8 cellular contexts compared by ENCODE assay signal in the genomic region with DNA sequence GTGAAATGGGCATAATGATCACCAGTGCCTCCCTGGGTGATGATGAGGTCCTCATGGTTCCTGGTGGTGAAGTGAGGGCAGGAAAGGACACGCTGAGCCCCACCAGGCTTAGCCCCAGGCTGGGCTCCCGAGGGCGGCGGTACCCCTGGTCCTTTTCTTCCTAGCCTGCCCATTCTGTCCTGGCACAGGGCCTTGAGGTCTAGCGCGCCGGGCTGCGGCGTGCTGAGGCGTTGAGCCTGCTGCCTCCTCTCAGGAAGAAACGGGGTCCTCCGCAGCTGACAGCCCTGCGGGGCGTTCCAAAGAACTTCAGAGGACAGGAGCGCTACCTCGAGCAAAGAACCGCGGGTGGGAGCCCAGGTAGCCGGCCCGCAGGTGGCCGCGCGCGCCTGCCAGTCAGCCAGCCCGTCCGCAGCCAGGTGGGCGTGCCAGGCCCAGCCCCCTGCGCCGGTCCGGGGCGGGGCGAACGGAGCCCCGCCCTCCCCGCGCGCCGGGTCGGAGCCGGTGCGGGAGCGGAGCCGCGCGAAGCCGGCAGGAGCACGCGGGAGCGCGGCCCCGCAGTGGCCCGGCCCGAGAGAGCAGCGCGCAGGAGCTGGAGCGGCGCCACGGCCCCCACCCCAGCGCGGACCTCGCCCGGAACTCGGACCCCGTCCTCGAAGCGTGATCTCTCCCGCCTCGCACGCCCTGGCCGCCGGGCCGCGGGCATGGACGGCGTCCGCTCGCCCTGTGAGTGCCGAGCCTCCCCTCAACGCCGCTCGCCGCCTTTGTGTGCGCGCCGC. TPM values are rescaled to one million over a fixed set of nuclear protein-coding genes. Genes with fewer than 3 reads are reported as not detected.
DNase-seq lines count a peak whose midpoint lies in the region; ATAC-seq lines count a peak whose summit lies in the region.

Gene WNK2 (plus strand): TSS at position 477 of the 776 bp plus-strand sequence. CDS start 791 bp downstream, outside the sequence.

- H3K4me1 Mint-ChIP-seq in T-helper 2 cell treated with Interferon-gamma antibody and Interleukin-4, amounts not matched to agents 5 μg/mL and 100 μg/mL, for 36 hours (ENCODE audit: low read depth) = peaks cover 2% of the 10 kb centered on the region
- no peaks in the 10 kb centered on the region for H3K4me1 Mint-ChIP-seq in central memory CD8-positive, alpha-beta T cell

- no peaks in the 10 kb centered on the region for H3K36me3 Mint-ChIP-seq in T-helper 2 cell treated with Interferon-gamma antibody and Interleukin-4, amounts not matched to agents 5 μg/mL and 100 μg/mL, for 36 hours (ENCODE audit: low read depth)
- no peaks in the 10 kb centered on the region for H3K36me3 Mint-ChIP-seq in central memory CD8-positive, alpha-beta T cell (ENCODE audit: insufficient read depth)

- H3K4me3 Mint-ChIP-seq in T-helper 2 cell treated with Interferon-gamma antibody and Interleukin-4, amounts not matched to agents 5 μg/mL and 100 μg/mL, for 36 hours = peak within 1 kb of the TSS; percentile 72
- H3K4me3 Mint-ChIP-seq in central memory CD8-positive, alpha-beta T cell = peak within 1 kb of the TSS; percentile 71

- H3K27me3 Mint-ChIP-seq in T-helper 2 cell treated with Interferon-gamma antibody and Interleukin-4, amounts not matched to agents 5 μg/mL and 100 μg/mL, for 36 hours (ENCODE audit: low read depth) = peaks cover 54% of the 10 kb centered on the region
- H3K27me3 Mint-ChIP-seq in central memory CD8-positive, alpha-beta T cell = peaks cover 67% of the 10 kb centered on the region

- DNase-seq in NCI-H82 (lab: John Stamatoyannopoulos, UW) (peak; percentile 60), NCI-H82 treated with DMSO at 0.1 percent for 48 hours (lab: John Stamatoyannopoulos, UW; ENCODE audit: unreplicated experiment) (no peak), left lobe of liver (ENCODE audit: low spot score) (no peak)
- peak; percentile 33 for DNase-seq in T-helper 2 cell treated with Interferon-gamma antibody and Interleukin-4, amounts not matched to agents 5 μg/mL and 100 μg/mL, for 36 hours (ENCODE audit: low spot score)
- no peak for DNase-seq in central memory CD8-positive, alpha-beta T cell (ENCODE audit: low spot score in 2 of 2)
- DNase-seq in stimulated activated CD4-positive, alpha-beta T cell treated with anti-CD3 and anti-CD28 coated beads, Interleukin-2, amount 100 ng/mL, for 4 hours (ENCODE audit: low read depth) = peak; percentile 26

- ATAC-seq in central memory CD8-positive, alpha-beta T cell (replicated peaks; ENCODE audit: extremely low read depth, poor library complexity, severe bottlenecking) = peak; percentile 67
- peak; percentile 84 for ATAC-seq in left lobe of liver
- ATAC-seq in HG03439 (IDR thresholded peaks at IDR 0.05; ENCODE audit: unreplicated experiment) = no peak
- ATAC-seq in HG03432 (IDR thresholded peaks at IDR 0.05; ENCODE audit: unreplicated experiment) = no peak

- no peaks in the 10 kb centered on the region for H3K9me3 Mint-ChIP-seq in T-helper 2 cell treated with Interferon-gamma antibody and Interleukin-4, amounts not matched to agents 5 μg/mL and 100 μg/mL, for 36 hours
- H3K9me3 Mint-ChIP-seq in central memory CD8-positive, alpha-beta T cell = no peaks in the 10 kb centered on the region

- H3K27ac Mint-ChIP-seq in T-helper 2 cell treated with Interferon-gamma antibody and Interleukin-4, amounts not matched to agents 5 μg/mL and 100 μg/mL, for 36 hours = no peak within 1 kb of the TSS
- no peak within 1 kb of the TSS for H3K27ac Mint-ChIP-seq in central memory CD8-positive, alpha-beta T cell (ENCODE audit: low read depth)

RNA-seq across cellular contexts. Expression of gene WNK2, which starts in this region (rescaled TPM):
- total RNA-seq in left lobe of liver = 3.7 TPM

Comparison
In these comparisons a context has a peak if more than half of its experiments do, and no peak if none do; other contexts are left out.
1. DNase-seq: peak in NCI-H82 (single experiment), T-helper 2 cell treated with Interferon-gamma antibody and Interleukin-4, amounts not matched to agents 5 μg/mL and 100 μg/mL, for 36 hours (single experiment) and stimulated activated CD4-positive, alpha-beta T cell treated with anti-CD3 and anti-CD28 coated beads, Interleukin-2, amount 100 ng/mL, for 4 hours (single experiment); none in NCI-H82 treated with DMSO at 0.1 percent for 48 hours (single experiment), central memory CD8-positive, alpha-beta T cell (0 of 2) and left lobe of liver (single experiment).
2. ATAC-seq: peak in central memory CD8-positive, alpha-beta T cell (single experiment) and left lobe of liver (single experiment); none in HG03439 (single experiment) and HG03432 (single experiment).